20 cellular contexts compared by ENCODE assay signal in genomic region chr4:140947507-140947906, GRCh38.
DNase-seq lines count a peak whose midpoint lies in the region; ATAC-seq and TF ChIP-seq lines count a peak whose summit lies in the region.
"Had no signal": no experiment of that assay in that cellular context is flagged by ENCODE, and none has a peak within 500 bp of the region (broad histone marks: within the 10 kb centered on the region; RNA-seq: fewer than 3 reads in every experiment).

No MANE protein-coding gene starts in this region.

- no peaks in the 10 kb centered on the region for H3K9me3 Mint-ChIP-seq in stimulated activated effector memory CD8-positive, alpha-beta T cell treated with anti-CD3 and anti-CD28 coated beads, Interleukin-12 subunit alpha, Interleukin-12 subunit beta, amount 100 ng/mL, for 72 hours
- H3K9me3 Mint-ChIP-seq: central memory CD8-positive, alpha-beta T cell; endodermal cell had no signal

- H3K4me2 ChIP-seq in HCT116 (ENCODE audit: low read length) (no peak overlapping the region), smooth muscle cell (no peak overlapping the region)

- intact Hi-C loops in HCT116 (cut with micrococcal nuclease): no loop called here

- H2AFZ ChIP-seq in HCT116 (ENCODE audit: low read depth, low read length, poor library complexity, severe bottlenecking) (no peak overlapping the region), smooth muscle cell (ENCODE audit: low read depth) (no peak overlapping the region)

- TF ChIP-seq CTCF in HCT116 (IDR thresholded peaks at IDR 0.05 in 2 of 3, conservative IDR thresholded peaks at IDR 0.05 in 1 of 3; ENCODE audit: borderline replicate concordance in 1 of 3, insufficient read depth in 1 of 3, low read depth in 2 of 3, low read length in 2 of 3) (no peak), epithelial cell of esophagus (IDR thresholded peaks at IDR 0.05; ENCODE audit: insufficient read depth, low read depth, low read length, missing control alignments) (no peak), smooth muscle cell (IDR thresholded peaks at IDR 0.05; ENCODE audit: borderline replicate concordance, insufficient read depth, poor library complexity, severe bottlenecking) (no peak)

- TF ChIP-seq POLR2A in HCT116 (IDR thresholded peaks at IDR 0.05; ENCODE audit: borderline replicate concordance, extremely low read depth, insufficient read depth, insufficient read length): no peak

- RAD21 ChIA-PET in HCT116 (lab: Charles Lee; ENCODE audit: low non-redundant PET in 1 of 2, low total read pairs in 2 of 2, uncharacterized antibody in 2 of 2, unreplicated experiment in 2 of 2): no interaction called here

- H3K4me1 ChIP-seq in HCT116 (ENCODE audit: control insufficient read depth in 1 of 2, insufficient read depth in 2 of 2, low read length in 2 of 2) (no peaks in the 10 kb centered on the region), muscle layer of colon (ENCODE audit: insufficient read depth, low read length) (peaks cover 44% of the 10 kb centered on the region), smooth muscle cell (ENCODE audit: low read depth) (no peaks in the 10 kb centered on the region)

- no peaks in the 10 kb centered on the region for H3K9me3 ChIP-seq in HCT116 (ENCODE audit: control insufficient read depth in 1 of 2, insufficient read depth in 1 of 2, low read depth in 1 of 2, low read length in 2 of 2)
- no peaks in the 10 kb centered on the region for H3K9me3 ChIP-seq in muscle layer of colon (ENCODE audit: low read length)
- no peaks in the 10 kb centered on the region for H3K9me3 ChIP-seq in smooth muscle cell (replicated peaks; ENCODE audit: low read depth)

- in situ Hi-C loops in ACHN (cut with HindIII; ENCODE audit: low pct_ligation_motif_present, low pct_unique_long_range_greater_than_20kb, low sequenced_read_pairs): no loop called here

- no peaks in the 10 kb centered on the region for H3K36me3 Mint-ChIP-seq in stimulated activated effector memory CD8-positive, alpha-beta T cell treated with anti-CD3 and anti-CD28 coated beads, Interleukin-12 subunit alpha, Interleukin-12 subunit beta, amount 100 ng/mL, for 72 hours
- H3K36me3 Mint-ChIP-seq: CD8-positive, alpha-beta memory T cell had no signal

- H3K9ac ChIP-seq in HCT116 (ENCODE audit: low read length): no peak overlapping the region
- H3K9ac ChIP-seq in muscle layer of colon (ENCODE audit: low read length): no peak overlapping the region
- no peak overlapping the region for H3K9ac ChIP-seq in smooth muscle cell (ENCODE audit: low read depth)

- H3K4me3 ChIP-seq in HCT116 (replicated peaks in 1 of 2; ENCODE audit: low read depth in 1 of 2, low read length in 2 of 2): no peak overlapping the region
- H3K4me3 ChIP-seq in epithelial cell of esophagus (ENCODE audit: low read length): no peak overlapping the region
- H3K4me3 ChIP-seq in muscle layer of colon (ENCODE audit: low read depth in 1 of 2, low read length in 2 of 2): no peak overlapping the region
- no peak overlapping the region for H3K4me3 ChIP-seq in smooth muscle cell

- H4K20me1 ChIP-seq in HCT116 (ENCODE audit: insufficient read depth): no peaks in the 10 kb centered on the region
- H4K20me1 ChIP-seq in smooth muscle cell (ENCODE audit: low read depth): no peaks in the 10 kb centered on the region

- H3K36me3 ChIP-seq in HCT116 (ENCODE audit: control insufficient read depth in 1 of 2, insufficient read depth in 2 of 2, low read length in 2 of 2) (no peaks in the 10 kb centered on the region), muscle layer of colon (ENCODE audit: insufficient read depth, low read length) (no peaks in the 10 kb centered on the region), smooth muscle cell (ENCODE audit: low read depth) (no peaks in the 10 kb centered on the region)

- ATAC-seq in HCT116 (peak; percentile 55; the same call in 1 of the 2 replicates), SK-N-SH treated with all-trans-retinoic acid at 6 μM for 48 hours (peak; percentile 86)
- no peak for ATAC-seq in stimulated activated effector memory CD8-positive, alpha-beta T cell treated with anti-CD3 and anti-CD28 coated beads, Interleukin-12 subunit alpha, Interleukin-12 subunit beta, amount 100 ng/mL, for 72 hours
- ATAC-seq: left colon had no signal

- POLR2A ChIA-PET in HCT116 (lab: Charles Lee): no interaction called here

- TF ChIP-seq RAD21 in HCT116 (IDR thresholded peaks at IDR 0.05; ENCODE audit: low read depth): no peak

- H3K27ac ChIP-seq in HCT116 (ENCODE audit: low read depth, low read length) (no peak overlapping the region), muscle layer of colon (ENCODE audit: low read depth, low read length) (peak overlapping the region; percentile 16), smooth muscle cell (ENCODE audit: low read depth) (no peak overlapping the region)

- H3K79me2 ChIP-seq in HCT116 (ENCODE audit: insufficient read depth, low read length) (no peaks in the 10 kb centered on the region), smooth muscle cell (ENCODE audit: low read depth) (no peaks in the 10 kb centered on the region)

- H3K27me3 ChIP-seq in HCT116 (ENCODE audit: insufficient read depth, low read length) (no peaks in the 10 kb centered on the region), muscle layer of colon (ENCODE audit: control insufficient read depth in 1 of 2, insufficient read depth in 2 of 2, low read length in 2 of 2) (no peaks in the 10 kb centered on the region), smooth muscle cell (ENCODE audit: low read depth) (peaks cover 65% of the 10 kb centered on the region)

- H3F3A ChIP-seq in smooth muscle cell (ENCODE audit: low read depth): no peaks in the 10 kb centered on the region

- no peak overlapping the region for H3K4me3 Mint-ChIP-seq in stimulated activated effector memory CD8-positive, alpha-beta T cell treated with anti-CD3 and anti-CD28 coated beads, Interleukin-12 subunit alpha, Interleukin-12 subunit beta, amount 100 ng/mL, for 72 hours
- H3K4me3 Mint-ChIP-seq: CD8-positive, alpha-beta memory T cell; central memory CD8-positive, alpha-beta T cell; endodermal cell; type B pancreatic cell had no signal

- 78% methylated on average over 7 of the region's 7 CpGs for WGBS in smooth muscle cell (ENCODE audit: low lambda C conversion rate)

- H3K27ac Mint-ChIP-seq in stimulated activated effector memory CD8-positive, alpha-beta T cell treated with anti-CD3 and anti-CD28 coated beads, Interleukin-12 subunit alpha, Interleukin-12 subunit beta, amount 100 ng/mL, for 72 hours: no peak overlapping the region
- H3K27ac Mint-ChIP-seq: CD8-positive, alpha-beta memory T cell; endodermal cell; type B pancreatic cell had no signal

- H3K9me2 ChIP-seq in HCT116 (ENCODE audit: insufficient read depth): no peaks in the 10 kb centered on the region

- BruUV-seq in HCT116 (replicated peaks; lab: Mats Ljungman, UMichigan): no TSS peak

- no peak for DNase-seq in HCT116 (ENCODE audit: low read depth, low spot score)
- DNase-seq in epithelial cell of esophagus (ENCODE audit: low read depth): peak; percentile 62
- DNase-seq in stimulated activated effector memory CD8-positive, alpha-beta T cell treated with anti-CD3 and anti-CD28 coated beads, Interleukin-12 subunit alpha, Interleukin-12 subunit beta, amount 100 ng/mL, for 72 hours (ENCODE audit: low spot score in 2 of 2): no peak
- no peak for DNase-seq in smooth muscle cell (lab: John Stamatoyannopoulos, UW; ENCODE audit: unreplicated experiment)
- no peak for DNase-seq in Kasumi-1 (lab: John Stamatoyannopoulos, UW)
- no peak for DNase-seq in ACHN
- DNase-seq: activated effector memory CD4-positive, alpha-beta T cell treated with Interleukin-2 at 50 U/mL for 16 hours; amniotic stem cell; CD8-positive, alpha-beta memory T cell; endodermal cell; MM.1S; NCI-H2029 treated with DMSO at 0.1 percent for 48 hours; OCI-M1; right cardiac atrium; stimulated activated naive CD4-positive, alpha-beta T cell treated with Interleukin-2 at 50 U/mL for 16 hours had no signal

- CTCF ChIA-PET in HCT116 (lab: Charles Lee): no interaction called here

- H3K4me1 Mint-ChIP-seq in stimulated activated effector memory CD8-positive, alpha-beta T cell treated with anti-CD3 and anti-CD28 coated beads, Interleukin-12 subunit alpha, Interleukin-12 subunit beta, amount 100 ng/mL, for 72 hours: no peaks in the 10 kb centered on the region
- H3K4me1 Mint-ChIP-seq: CD8-positive, alpha-beta memory T cell; central memory CD8-positive, alpha-beta T cell; endodermal cell had no signal

TF ChIP-seq in HCT116, 20 proteins besides CTCF, POLR2A, EP300 and RAD21 (continues in another document):
- TF ChIP-seq FOSL1 (IDR thresholded peaks at IDR 0.05; ENCODE audit: low read depth): no peak
- no peak for TF ChIP-seq EZH2phosphoT487 (IDR thresholded peaks at IDR 0.05; ENCODE audit: borderline replicate concordance)
- TF ChIP-seq MAX (IDR thresholded peaks at IDR 0.05): no peak
- TF ChIP-seq EZH2 (IDR thresholded peaks at IDR 0.05): no peak
- no peak for TF ChIP-seq JUND (IDR thresholded peaks at IDR 0.05)
- TF ChIP-seq CEBPB (IDR thresholded peaks at IDR 0.05; ENCODE audit: low read depth): no peak
- no peak for TF ChIP-seq ATF3 (IDR thresholded peaks at IDR 0.05)
- TF ChIP-seq CBX3 (IDR thresholded peaks at IDR 0.05; ENCODE audit: low read depth): no peak
- no peak for TF ChIP-seq ZFX (IDR thresholded peaks at IDR 0.05)

TF ChIP-seq in SK-N-SH treated with all-trans-retinoic acid at 6 μM for 48 hours, 23 proteins besides CTCF, POLR2A, EP300 and RAD21 (continues in another document):
- no peak for TF ChIP-seq CSRNP3 (CRISPR knock-in tag; IDR thresholded peaks at IDR 0.05)
